ENCODE assay signal across 8 cellular contexts in the genomic region with DNA sequence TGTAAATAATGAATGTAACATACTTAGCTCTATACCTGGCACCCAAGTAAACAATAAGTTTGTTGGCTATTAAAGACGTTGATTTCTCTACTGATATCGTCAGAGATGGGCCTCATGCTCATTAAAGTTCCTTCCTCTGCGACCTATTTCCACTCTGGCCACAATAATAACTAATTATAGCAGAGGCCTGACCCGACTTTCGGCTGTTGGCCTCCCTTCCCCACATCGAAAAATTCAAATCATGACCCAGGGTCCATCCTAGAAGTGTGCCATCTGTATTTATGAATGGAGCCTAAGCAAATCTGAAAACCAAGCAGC. TPM values are rescaled to one million over a fixed set of nuclear protein-coding genes. Genes with fewer than 3 reads are reported as not detected.
DNase-seq lines count a peak whose midpoint lies in the region; ATAC-seq and TF ChIP-seq lines count a peak whose summit lies in the region.

No MANE protein-coding gene starts in this region.

- H3K4ac ChIP-seq in mesenchymal stem cell (ENCODE audit: low read depth in 1 of 2, low read length in 2 of 2): peak overlapping the region in 1 of 2 experiments; percentile 84

- H2BK5ac ChIP-seq in mesenchymal stem cell (ENCODE audit: low read depth, low read length, poor library complexity, severe bottlenecking): peak overlapping the region; percentile 44

- H3K18ac ChIP-seq in mesenchymal stem cell (ENCODE audit: low read depth in 1 of 2, low read length in 2 of 2): peak overlapping the region in 1 of 2 experiments; percentile 49

- intact Hi-C loops in cardiac septum (cut with DNase I): no loop called here
- intact Hi-C loops in uterus (cut with DNase I; ENCODE audit: low total_unique reads): no loop called here

- no peak overlapping the region for H3K23ac ChIP-seq in mesenchymal stem cell (ENCODE audit: low read length in 2 of 2)

- H3K14ac ChIP-seq in mesenchymal stem cell (ENCODE audit: low read length in 2 of 2): no peak overlapping the region

- no peaks in the 10 kb centered on the region for H3K9me3 ChIP-seq in cardiac muscle cell (ENCODE audit: low read depth)
- no peaks in the 10 kb centered on the region for H3K9me3 ChIP-seq in mesenchymal stem cell (ENCODE audit: control insufficient read depth, low read length)
- H3K9me3 ChIP-seq in uterus: no peaks in the 10 kb centered on the region

- H2BK120ac ChIP-seq in mesenchymal stem cell (ENCODE audit: low read depth, low read length): no peak overlapping the region

- TF ChIP-seq CTCF in cardiac muscle cell (IDR thresholded peaks at IDR 0.05; ENCODE audit: low read depth, low read length) (no peak), brain microvascular endothelial cell (IDR thresholded peaks at IDR 0.05; ENCODE audit: low read depth, low read length, missing control alignments) (no peak), uterus (IDR thresholded peaks at IDR 0.05) (no peak)

- TF ChIP-seq POLR2A in uterus (IDR thresholded peaks at IDR 0.05): no peak

- H2BK12ac ChIP-seq in mesenchymal stem cell (ENCODE audit: low read length in 2 of 2): no peak overlapping the region

- H3K9ac ChIP-seq in mesenchymal stem cell (ENCODE audit: low read length): peak overlapping the region; percentile 96

- H3K36me3 ChIP-seq in cardiac muscle cell: peaks cover 4% of the 10 kb centered on the region
- no peaks in the 10 kb centered on the region for H3K36me3 ChIP-seq in brain microvascular endothelial cell (replicated peaks)
- H3K36me3 ChIP-seq in mesenchymal stem cell (ENCODE audit: control insufficient read depth in 1 of 2, insufficient read depth in 2 of 2, low read depth in 1 of 2, low read length in 2 of 2): no peaks in the 10 kb centered on the region
- no peaks in the 10 kb centered on the region for H3K36me3 ChIP-seq in uterus

- no peak overlapping the region for H4K91ac ChIP-seq in mesenchymal stem cell (ENCODE audit: low read length)

- H2AK5ac ChIP-seq in mesenchymal stem cell (ENCODE audit: low read length, severe bottlenecking): no peak overlapping the region

- H2BK15ac ChIP-seq in mesenchymal stem cell (ENCODE audit: low read depth, poor library complexity, severe bottlenecking): no peak overlapping the region

- H2AFZ ChIP-seq in mesenchymal stem cell (ENCODE audit: low read depth, low read length): peak overlapping the region; percentile 74

- peak overlapping the region; percentile 85 for H4K8ac ChIP-seq in mesenchymal stem cell (ENCODE audit: low read length)

- H3K27ac ChIP-seq in cardiac muscle cell: no peak overlapping the region
- peak overlapping the region; percentile 25 for H3K27ac ChIP-seq in brain microvascular endothelial cell
- H3K27ac ChIP-seq in mesenchymal stem cell (ENCODE audit: low read length, poor library complexity, severe bottlenecking): no peak overlapping the region
- H3K27ac ChIP-seq in uterus: peak overlapping the region; percentile 79 to 84

- 36% methylated on average over 6 of the region's 6 CpGs for WGBS in mesenchymal stem cell

- peak overlapping the region; percentile 81 for H3K4me3 ChIP-seq in cardiac muscle cell
- peak overlapping the region; percentile 91 for H3K4me3 ChIP-seq in brain microvascular endothelial cell (ENCODE audit: low read depth, low read length)
- H3K4me3 ChIP-seq in mesenchymal stem cell (ENCODE audit: insufficient read depth in 1 of 2, low read depth in 1 of 2, low read length in 2 of 2): peak overlapping the region; percentile 32 to 99
- H3K4me3 ChIP-seq in uterus: peak overlapping the region; percentile 91 to 97

- no peak for DNase-seq in cardiac muscle cell (ENCODE audit: low read depth in 1 of 2, low spot score in 1 of 2)
- DNase-seq in cardiac septum (ENCODE audit: low spot score): no peak
- DNase-seq in brain microvascular endothelial cell: no peak
- DNase-seq in mesenchymal stem cell: no peak
- DNase-seq in uterus: no peak
- DNase-seq in LoVo (ENCODE audit: low spot score): no peak
- DNase-seq in ecto neural progenitor cell (ENCODE audit: low spot score): no peak

- in situ Hi-C loops in brain microvascular endothelial cell (cut with HindIII; ENCODE audit: low pct_ligation_motif_present, low sequenced_read_pairs): no loop called here

- peak overlapping the region; percentile 75 for H3K4me2 ChIP-seq in mesenchymal stem cell (ENCODE audit: low read length, poor library complexity, severe bottlenecking)

- H3K4me1 ChIP-seq in cardiac muscle cell (ENCODE audit: low read depth) (peaks cover 7% of the 10 kb centered on the region), mesenchymal stem cell (ENCODE audit: control insufficient read depth, insufficient read depth, low read depth, low read length) (peaks cover 6% of the 10 kb centered on the region), uterus (no peaks in the 10 kb centered on the region)

- H3K27me3 ChIP-seq in cardiac muscle cell: no peaks in the 10 kb centered on the region
- H3K27me3 ChIP-seq in brain microvascular endothelial cell (replicated peaks): no peaks in the 10 kb centered on the region
- no peaks in the 10 kb centered on the region for H3K27me3 ChIP-seq in mesenchymal stem cell (ENCODE audit: control insufficient read depth in 1 of 2, insufficient read depth in 1 of 2, low read length in 2 of 2)
- no peaks in the 10 kb centered on the region for H3K27me3 ChIP-seq in uterus

- H3K79me1 ChIP-seq in mesenchymal stem cell (replicated peaks; ENCODE audit: low read length, poor library complexity, severe bottlenecking): peaks cover 20% of the 10 kb centered on the region

- no peak for ATAC-seq in HG02870 (IDR thresholded peaks at IDR 0.05; ENCODE audit: unreplicated experiment)

RNA-seq across cellular contexts. Expression of gene USP30, which starts 0.3 kb away (rescaled TPM):
- total RNA-seq in cardiac muscle cell (18.9 and 25.9 TPM in 2 replicates), cardiac septum (15.9 TPM), uterus (10 to 100 TPM in 3 of 4 donors, 1 to 10 TPM in 1; 4.1 to 20.2 (median 14.9) TPM)
- 21.0 and 28.7 TPM in 2 replicates for polyA plus RNA-seq in cardiac muscle cell
- 11.4 TPM for polyA plus RNA-seq in mesenchymal stem cell (2013, experiment 1 of 2)
- 12.3 TPM for polyA plus RNA-seq in mesenchymal stem cell (2013, experiment 2 of 2)

RNA-seq across cellular contexts. Expression of gene SVOP, which starts 31.2 kb away (rescaled TPM):
- total RNA-seq in cardiac muscle cell: not detected in 2 replicates
- not detected in 2 replicates for polyA plus RNA-seq in cardiac muscle cell
- 1.9 TPM for total RNA-seq in cardiac septum
- not detected for polyA plus RNA-seq in mesenchymal stem cell (2013, experiment 1 of 2)
- polyA plus RNA-seq in mesenchymal stem cell (2013, experiment 2 of 2): not detected
- under 1 TPM in 1 of 4 donors, not detected in 3; 0.14 TPM for total RNA-seq in uterus

RNA-seq across cellular contexts. Expression of gene ALKBH2, which starts 41.2 kb away (rescaled TPM):
- total RNA-seq in cardiac muscle cell (21.9 and 46.6 TPM in 2 replicates), cardiac septum (9.7 TPM), uterus (10 to 100 TPM in 3 of 4 donors, 1 to 10 TPM in 1; 2.1 to 26.5 (median 19.1) TPM)
- polyA plus RNA-seq in cardiac muscle cell: 32.7 and 47.6 TPM in 2 replicates
- polyA plus RNA-seq in mesenchymal stem cell (2013, experiment 1 of 2): 5.5 TPM
- polyA plus RNA-seq in mesenchymal stem cell (2013, experiment 2 of 2): 7.0 TPM

RNA-seq across cellular contexts. Expression of gene UNG, which starts 45.3 kb away (rescaled TPM):
- total RNA-seq in cardiac muscle cell (133 and 159 TPM in 2 replicates), cardiac septum (25.5 TPM), uterus (10 to 100 TPM; 21.6 to 32.7 (median 27.9) TPM)
- 78.5 and 85.7 TPM in 2 replicates for polyA plus RNA-seq in cardiac muscle cell
- polyA plus RNA-seq in mesenchymal stem cell (2013, experiment 1 of 2): 8.3 TPM
- 7.7 TPM for polyA plus RNA-seq in mesenchymal stem cell (2013, experiment 2 of 2)

Comparison
In these comparisons a context has a peak if more than half of its experiments do, and no peak if none do; other contexts are left out.
1. H3K27ac ChIP-seq: peak in brain microvascular endothelial cell (single experiment) and uterus (2 of 2); none in cardiac muscle cell (single experiment) and mesenchymal stem cell (single experiment).
2. Peak in every context shown above with its lines, with median percentiles within 50 percentile points of each other: H3K4me3 ChIP-seq.